In the genomic region with DNA sequence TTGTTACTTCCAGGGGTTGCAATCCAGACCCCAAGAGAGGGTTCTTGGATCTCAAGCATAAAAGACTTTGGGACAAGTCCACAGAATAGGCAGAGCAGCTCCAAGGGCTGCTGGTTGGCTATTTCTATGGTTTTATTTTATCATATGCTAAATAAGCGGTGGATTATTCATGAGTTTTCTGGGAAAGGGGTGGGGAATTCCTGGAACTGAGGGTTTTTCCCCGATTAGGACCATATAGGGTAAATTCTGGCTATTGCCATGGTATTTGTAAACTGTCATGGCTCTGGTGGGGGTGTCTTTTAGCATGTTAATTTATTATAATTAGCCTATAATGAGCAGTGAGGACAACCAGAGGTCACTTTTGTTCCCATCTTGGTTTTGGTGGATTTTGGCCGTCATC, we compare ENCODE assay signal across 1 cellular context.
TF ChIP-seq lines count a peak whose summit lies in the region.

No MANE protein-coding gene starts in this region.

TF ChIP-seq in K562, 482 proteins besides CTCF, POLR2A, EP300 and RAD21 (continued from another document):
- TF ChIP-seq, protein P1, sequence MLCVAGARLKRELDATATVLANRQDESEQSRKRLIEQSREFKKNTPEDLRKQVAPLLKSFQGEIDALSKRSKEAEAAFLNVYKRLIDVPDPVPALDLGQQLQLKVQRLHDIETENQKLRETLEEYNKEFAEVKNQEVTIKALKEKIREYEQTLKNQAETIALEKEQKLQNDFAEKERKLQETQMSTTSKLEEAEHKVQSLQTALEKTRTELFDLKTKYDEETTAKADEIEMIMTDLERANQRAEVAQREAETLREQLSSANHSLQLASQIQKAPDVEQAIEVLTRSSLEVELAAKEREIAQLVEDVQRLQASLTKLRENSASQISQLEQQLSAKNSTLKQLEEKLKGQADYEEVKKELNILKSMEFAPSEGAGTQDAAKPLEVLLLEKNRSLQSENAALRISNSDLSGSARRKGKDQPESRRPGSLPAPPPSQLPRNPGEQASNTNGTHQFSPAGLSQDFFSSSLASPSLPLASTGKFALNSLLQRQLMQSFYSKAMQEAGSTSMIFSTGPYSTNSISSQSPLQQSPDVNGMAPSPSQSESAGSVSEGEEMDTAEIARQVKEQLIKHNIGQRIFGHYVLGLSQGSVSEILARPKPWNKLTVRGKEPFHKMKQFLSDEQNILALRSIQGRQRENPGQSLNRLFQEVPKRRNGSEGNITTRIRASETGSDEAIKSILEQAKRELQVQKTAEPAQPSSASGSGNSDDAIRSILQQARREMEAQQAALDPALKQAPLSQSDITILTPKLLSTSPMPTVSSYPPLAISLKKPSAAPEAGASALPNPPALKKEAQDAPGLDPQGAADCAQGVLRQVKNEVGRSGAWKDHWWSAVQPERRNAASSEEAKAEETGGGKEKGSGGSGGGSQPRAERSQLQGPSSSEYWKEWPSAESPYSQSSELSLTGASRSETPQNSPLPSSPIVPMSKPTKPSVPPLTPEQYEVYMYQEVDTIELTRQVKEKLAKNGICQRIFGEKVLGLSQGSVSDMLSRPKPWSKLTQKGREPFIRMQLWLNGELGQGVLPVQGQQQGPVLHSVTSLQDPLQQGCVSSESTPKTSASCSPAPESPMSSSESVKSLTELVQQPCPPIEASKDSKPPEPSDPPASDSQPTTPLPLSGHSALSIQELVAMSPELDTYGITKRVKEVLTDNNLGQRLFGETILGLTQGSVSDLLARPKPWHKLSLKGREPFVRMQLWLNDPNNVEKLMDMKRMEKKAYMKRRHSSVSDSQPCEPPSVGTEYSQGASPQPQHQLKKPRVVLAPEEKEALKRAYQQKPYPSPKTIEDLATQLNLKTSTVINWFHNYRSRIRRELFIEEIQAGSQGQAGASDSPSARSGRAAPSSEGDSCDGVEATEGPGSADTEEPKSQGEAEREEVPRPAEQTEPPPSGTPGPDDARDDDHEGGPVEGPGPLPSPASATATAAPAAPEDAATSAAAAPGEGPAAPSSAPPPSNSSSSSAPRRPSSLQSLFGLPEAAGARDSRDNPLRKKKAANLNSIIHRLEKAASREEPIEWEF (CRISPR knock-in tag; IDR thresholded peaks at IDR 0.05), result no peak
- TF ChIP-seq ZNF224 (CRISPR knock-in tag; IDR thresholded peaks at IDR 0.05) (no peak), SIX5 (IDR thresholded peaks at IDR 0.05; ENCODE audit: borderline replicate concordance in 1 of 2, insufficient read depth in 1 of 2, low read depth in 1 of 2, low read length in 2 of 2) (no peak), LCOR (CRISPR knock-in tag; IDR thresholded peaks at IDR 0.05) (no peak), DPF2 (IDR thresholded peaks at IDR 0.05) (no peak), KDM2B (CRISPR knock-in tag; IDR thresholded peaks at IDR 0.05) (no peak)
TF ChIP-seq in K562: peak in this region for 2.
